Comparison of ENCODE assay signal across 6 cellular contexts in genomic region chr11:66543263-66544107, GRCh38. TPM values are rescaled to one million over a fixed set of nuclear protein-coding genes. Genes with fewer than 3 reads are reported as not detected.
A peak's percentile ranks its signal among the peaks of the same experiment; 100 is the strongest.
DNase-seq lines count a peak whose midpoint lies in the region; ATAC-seq and TF ChIP-seq lines count a peak whose summit lies in the region.

No MANE protein-coding gene starts in this region.

- H3K4me3 Mint-ChIP-seq in CD4-positive, CD25-positive, alpha-beta regulatory T cell = peak overlapping the region; percentile 64 to 88 (median 82)

- peak; percentile 54 to 87 (median 78) for DNase-seq in CD4-positive, CD25-positive, alpha-beta regulatory T cell
- DNase-seq in RWPE1 (ENCODE audit: low spot score) = no peak
- DNase-seq in choroid plexus epithelial cell (ENCODE audit: low read depth) = peak; percentile 66
- peak; percentile 78 for DNase-seq in retina
- no peak for DNase-seq in HPDE6-E6E7 (ENCODE audit: extremely low spot score)

- peak overlapping the region; percentile 85 for H3K27ac ChIP-seq in CD4-positive, CD25-positive, alpha-beta regulatory T cell (ENCODE audit: insufficient read depth, low read length, poor library complexity, severe bottlenecking)
- peak overlapping the region; percentile 54; the same call in 1 of the 2 replicates for H3K27ac ChIP-seq in RWPE1

- ATAC-seq in CD4-positive, CD25-positive, alpha-beta regulatory T cell (ENCODE audit: low read depth in 2 of 2) = peak; percentile 82 to 85
- no peak for ATAC-seq in GM21381 (IDR thresholded peaks at IDR 0.05; ENCODE audit: unreplicated experiment)

- H3K27me3 ChIP-seq in CD4-positive, CD25-positive, alpha-beta regulatory T cell (ENCODE audit: control insufficient read depth, insufficient read depth, low read length) = no peaks in the 10 kb centered on the region

- H3K4me1 Mint-ChIP-seq in CD4-positive, CD25-positive, alpha-beta regulatory T cell = peaks cover 9 to 49% (median 24%) of the 10 kb centered on the region in 4 donors

- H3K4me3 ChIP-seq in CD4-positive, CD25-positive, alpha-beta regulatory T cell (ENCODE audit: low read depth, low read length) = peak overlapping the region; percentile 75
- peak overlapping the region; percentile 22 for H3K4me3 ChIP-seq in choroid plexus epithelial cell (ENCODE audit: low read depth, low read length)

- H3K36me3 ChIP-seq in CD4-positive, CD25-positive, alpha-beta regulatory T cell (ENCODE audit: control insufficient read depth, insufficient read depth, low read length) = peaks cover 25% of the 10 kb centered on the region

- POLR2A ChIA-PET in RWPE1 (lab: Yijun Ruan, JAX; ENCODE audit: low non-redundant PET) = no interaction called here

- TF ChIP-seq CTCF in RWPE1 (conservative IDR thresholded peaks at IDR 0.05; ENCODE audit: low read depth) (no peak), choroid plexus epithelial cell (conservative IDR thresholded peaks at IDR 0.05; ENCODE audit: low read depth, low read length) (peak; percentile 74)

- peaks cover 27% of the 10 kb centered on the region for H3K36me3 Mint-ChIP-seq in CD4-positive, CD25-positive, alpha-beta regulatory T cell

- CTCF ChIA-PET in RWPE1 (lab: Yijun Ruan, JAX) = no interaction called here

- H3K4me1 ChIP-seq in CD4-positive, CD25-positive, alpha-beta regulatory T cell (ENCODE audit: control insufficient read depth, insufficient read depth, low read length, poor library complexity, severe bottlenecking) = peaks cover 43% of the 10 kb centered on the region

- H3K27ac Mint-ChIP-seq in CD4-positive, CD25-positive, alpha-beta regulatory T cell = peak overlapping the region; percentile 96 to 99 (median 97)

- H3K27me3 Mint-ChIP-seq in CD4-positive, CD25-positive, alpha-beta regulatory T cell = peaks cover 2% of the 10 kb centered on the region

- H3K9me3 Mint-ChIP-seq in CD4-positive, CD25-positive, alpha-beta regulatory T cell = no peaks in the 10 kb centered on the region

- H3K9me3 ChIP-seq in CD4-positive, CD25-positive, alpha-beta regulatory T cell (ENCODE audit: control insufficient read depth in 2 of 2, low read length in 2 of 2) = no peaks in the 10 kb centered on the region

RNA-seq across cellular contexts. Expression of gene ZDHHC24, which starts 2.4 kb away (rescaled TPM):
- total RNA-seq in CD4-positive, CD25-positive, alpha-beta regulatory T cell = 15.5 TPM
- polyA plus RNA-seq in CD4-positive, CD25-positive, alpha-beta regulatory T cell = 10 to 100 TPM; 14.1 to 20.6 (median 15.0) TPM

RNA-seq across cellular contexts. Expression of gene ACTN3, which starts 3.2 kb away (rescaled TPM):
- total RNA-seq in CD4-positive, CD25-positive, alpha-beta regulatory T cell = not detected
- polyA plus RNA-seq in CD4-positive, CD25-positive, alpha-beta regulatory T cell = not detected

RNA-seq across cellular contexts. Expression of gene CTSF, which starts 24.9 kb away (rescaled TPM):
- 6.9 TPM for total RNA-seq in CD4-positive, CD25-positive, alpha-beta regulatory T cell
- 10 to 100 TPM; 17.3 to 28.6 (median 17.9) TPM for polyA plus RNA-seq in CD4-positive, CD25-positive, alpha-beta regulatory T cell

RNA-seq across cellular contexts. Expression of gene BBS1, which starts 33.0 kb away (rescaled TPM):
- 16.4 TPM for total RNA-seq in CD4-positive, CD25-positive, alpha-beta regulatory T cell
- 1 to 10 TPM; 5.6 to 9.4 (median 7.0) TPM for polyA plus RNA-seq in CD4-positive, CD25-positive, alpha-beta regulatory T cell

RNA-seq across cellular contexts. Expression of gene CCDC87, which starts 49.4 kb away (rescaled TPM):
- total RNA-seq in CD4-positive, CD25-positive, alpha-beta regulatory T cell = 0.35 TPM
- not detected for polyA plus RNA-seq in CD4-positive, CD25-positive, alpha-beta regulatory T cell

Comparison
In these comparisons a context has a peak if more than half of its experiments do, and no peak if none do; other contexts are left out.
1. DNase-seq: peak in CD4-positive, CD25-positive, alpha-beta regulatory T cell (3 of 3), choroid plexus epithelial cell (single experiment) and retina (single experiment); none in RWPE1 (single experiment) and HPDE6-E6E7 (single experiment).